In genomic region chr3:122680381-122681293, GRCh38 we compare ENCODE assay signal across 1 cellular context.
TF ChIP-seq lines count a peak whose summit lies in the region.

A gene with protein sequence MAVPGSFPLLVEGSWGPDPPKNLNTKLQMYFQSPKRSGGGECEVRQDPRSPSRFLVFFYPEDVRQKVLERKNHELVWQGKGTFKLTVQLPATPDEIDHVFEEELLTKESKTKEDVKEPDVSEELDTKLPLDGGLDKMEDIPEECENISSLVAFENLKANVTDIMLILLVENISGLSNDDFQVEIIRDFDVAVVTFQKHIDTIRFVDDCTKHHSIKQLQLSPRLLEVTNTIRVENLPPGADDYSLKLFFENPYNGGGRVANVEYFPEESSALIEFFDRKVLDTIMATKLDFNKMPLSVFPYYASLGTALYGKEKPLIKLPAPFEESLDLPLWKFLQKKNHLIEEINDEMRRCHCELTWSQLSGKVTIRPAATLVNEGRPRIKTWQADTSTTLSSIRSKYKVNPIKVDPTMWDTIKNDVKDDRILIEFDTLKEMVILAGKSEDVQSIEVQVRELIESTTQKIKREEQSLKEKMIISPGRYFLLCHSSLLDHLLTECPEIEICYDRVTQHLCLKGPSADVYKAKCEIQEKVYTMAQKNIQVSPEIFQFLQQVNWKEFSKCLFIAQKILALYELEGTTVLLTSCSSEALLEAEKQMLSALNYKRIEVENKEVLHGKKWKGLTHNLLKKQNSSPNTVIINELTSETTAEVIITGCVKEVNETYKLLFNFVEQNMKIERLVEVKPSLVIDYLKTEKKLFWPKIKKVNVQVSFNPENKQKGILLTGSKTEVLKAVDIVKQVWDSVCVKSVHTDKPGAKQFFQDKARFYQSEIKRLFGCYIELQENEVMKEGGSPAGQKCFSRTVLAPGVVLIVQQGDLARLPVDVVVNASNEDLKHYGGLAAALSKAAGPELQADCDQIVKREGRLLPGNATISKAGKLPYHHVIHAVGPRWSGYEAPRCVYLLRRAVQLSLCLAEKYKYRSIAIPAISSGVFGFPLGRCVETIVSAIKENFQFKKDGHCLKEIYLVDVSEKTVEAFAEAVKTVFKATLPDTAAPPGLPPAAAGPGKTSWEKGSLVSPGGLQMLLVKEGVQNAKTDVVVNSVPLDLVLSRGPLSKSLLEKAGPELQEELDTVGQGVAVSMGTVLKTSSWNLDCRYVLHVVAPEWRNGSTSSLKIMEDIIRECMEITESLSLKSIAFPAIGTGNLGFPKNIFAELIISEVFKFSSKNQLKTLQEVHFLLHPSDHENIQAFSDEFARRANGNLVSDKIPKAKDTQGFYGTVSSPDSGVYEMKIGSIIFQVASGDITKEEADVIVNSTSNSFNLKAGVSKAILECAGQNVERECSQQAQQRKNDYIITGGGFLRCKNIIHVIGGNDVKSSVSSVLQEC (N-terminal part only) (plus strand): TSS chr3:122680839. CDS start chr3:122680884, 45 bp downstream.

TF ChIP-seq in HepG2, 621 proteins besides CTCF, POLR2A, EP300 and RAD21 (continued from another document and continues in another):
- TF ChIP-seq, protein P1, sequence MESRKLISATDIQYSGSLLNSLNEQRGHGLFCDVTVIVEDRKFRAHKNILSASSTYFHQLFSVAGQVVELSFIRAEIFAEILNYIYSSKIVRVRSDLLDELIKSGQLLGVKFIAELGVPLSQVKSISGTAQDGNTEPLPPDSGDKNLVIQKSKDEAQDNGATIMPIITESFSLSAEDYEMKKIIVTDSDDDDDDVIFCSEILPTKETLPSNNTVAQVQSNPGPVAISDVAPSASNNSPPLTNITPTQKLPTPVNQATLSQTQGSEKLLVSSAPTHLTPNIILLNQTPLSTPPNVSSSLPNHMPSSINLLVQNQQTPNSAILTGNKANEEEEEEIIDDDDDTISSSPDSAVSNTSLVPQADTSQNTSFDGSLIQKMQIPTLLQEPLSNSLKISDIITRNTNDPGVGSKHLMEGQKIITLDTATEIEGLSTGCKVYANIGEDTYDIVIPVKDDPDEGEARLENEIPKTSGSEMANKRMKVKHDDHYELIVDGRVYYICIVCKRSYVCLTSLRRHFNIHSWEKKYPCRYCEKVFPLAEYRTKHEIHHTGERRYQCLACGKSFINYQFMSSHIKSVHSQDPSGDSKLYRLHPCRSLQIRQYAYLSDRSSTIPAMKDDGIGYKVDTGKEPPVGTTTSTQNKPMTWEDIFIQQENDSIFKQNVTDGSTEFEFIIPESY (CRISPR knock-in tag; IDR thresholded peaks at IDR 0.05) = no peak
- TF ChIP-seq ARNT (IDR thresholded peaks at IDR 0.05) (no peak), MED8 (CRISPR knock-in tag; IDR thresholded peaks at IDR 0.05; ENCODE audit: insufficient replicate concordance) (no peak), ZNF468 (CRISPR knock-in tag; IDR thresholded peaks at IDR 0.05) (no peak), SMAD1 (CRISPR knock-in tag; IDR thresholded peaks at IDR 0.05; ENCODE audit: borderline replicate concordance, low read depth) (no peak), NBN (conservative IDR thresholded peaks at IDR 0.05) (no peak), U2AF2 (IDR thresholded peaks at IDR 0.05; ENCODE audit: low read depth, low read length) (no peak), BHLHE40 (IDR thresholded peaks at IDR 0.05; ENCODE audit: low read length) (no peak), ZSCAN9 (CRISPR knock-in tag; IDR thresholded peaks at IDR 0.05; ENCODE audit: borderline replicate concordance) (no peak), CHD4 (IDR thresholded peaks at IDR 0.05; ENCODE audit: borderline replicate concordance, low read length) (no peak), RBM39 (IDR thresholded peaks at IDR 0.05; ENCODE audit: low read depth, low read length, poor library complexity, severe bottlenecking) (peak; percentile 31), ZHX1 (CRISPR knock-in tag; IDR thresholded peaks at IDR 0.05; ENCODE audit: low read depth) (no peak), TOE1 (CRISPR knock-in tag; IDR thresholded peaks at IDR 0.05) (no peak), ZNF354B (CRISPR knock-in tag; IDR thresholded peaks at IDR 0.05) (no peak), ZNF205 (CRISPR knock-in tag; IDR thresholded peaks at IDR 0.05) (no peak), ZNF451 (CRISPR knock-in tag; IDR thresholded peaks at IDR 0.05) (no peak), SIX4 (CRISPR knock-in tag; IDR thresholded peaks at IDR 0.05) (no peak), NR2F2 (IDR thresholded peaks at IDR 0.05; ENCODE audit: borderline replicate concordance, low read depth) (no peak), POGK (CRISPR knock-in tag; conservative IDR thresholded peaks at IDR 0.05) (no peak; the same call in 1 of the 2 replicates), ZNF75D (CRISPR knock-in tag; IDR thresholded peaks at IDR 0.05; ENCODE audit: borderline replicate concordance) (no peak), HIC2 (CRISPR knock-in tag; IDR thresholded peaks at IDR 0.05; ENCODE audit: low read depth) (no peak), AKAP8 (CRISPR knock-in tag; IDR thresholded peaks at IDR 0.05) (no peak), THAP8 (CRISPR knock-in tag; IDR thresholded peaks at IDR 0.05; ENCODE audit: borderline replicate concordance) (0 out of 2 replicates have a peak, but pooled peaks have one; percentile 42), THRA (CRISPR knock-in tag; IDR thresholded peaks at IDR 0.05; ENCODE audit: borderline replicate concordance) (no peak), ZNF550 (CRISPR knock-in tag; IDR thresholded peaks at IDR 0.05; ENCODE audit: borderline replicate concordance) (no peak), ZFP37 (CRISPR knock-in tag; IDR thresholded peaks at IDR 0.05; ENCODE audit: borderline replicate concordance) (no peak), ZNF350 (CRISPR knock-in tag; IDR thresholded peaks at IDR 0.05; ENCODE audit: borderline replicate concordance, low read depth) (no peak), ZEB1 (IDR thresholded peaks at IDR 0.05; ENCODE audit: insufficient replicate concordance, low read depth) (peak; percentile 24), AHR (CRISPR knock-in tag; IDR thresholded peaks at IDR 0.05) (no peak), KLF6 (CRISPR knock-in tag; IDR thresholded peaks at IDR 0.05) (no peak), ATF7 (IDR thresholded peaks at IDR 0.05) (no peak), ATF7 (CRISPR knock-in tag; IDR thresholded peaks at IDR 0.05) (no peak), TCF7L2 (IDR thresholded peaks at IDR 0.05; ENCODE audit: low read depth, low read length) (no peak), ZNF282 (IDR thresholded peaks at IDR 0.05; ENCODE audit: partially characterized antibody) (no peak), HOXA3 (CRISPR knock-in tag; IDR thresholded peaks at IDR 0.05) (no peak), ZNF780A (CRISPR knock-in tag; IDR thresholded peaks at IDR 0.05) (no peak), GATA4 (IDR thresholded peaks at IDR 0.05; ENCODE audit: borderline replicate concordance, low read depth) (no peak), ZNF362 (CRISPR knock-in tag; IDR thresholded peaks at IDR 0.05; ENCODE audit: borderline replicate concordance) (no peak)
- TF ChIP-seq, protein P2, sequence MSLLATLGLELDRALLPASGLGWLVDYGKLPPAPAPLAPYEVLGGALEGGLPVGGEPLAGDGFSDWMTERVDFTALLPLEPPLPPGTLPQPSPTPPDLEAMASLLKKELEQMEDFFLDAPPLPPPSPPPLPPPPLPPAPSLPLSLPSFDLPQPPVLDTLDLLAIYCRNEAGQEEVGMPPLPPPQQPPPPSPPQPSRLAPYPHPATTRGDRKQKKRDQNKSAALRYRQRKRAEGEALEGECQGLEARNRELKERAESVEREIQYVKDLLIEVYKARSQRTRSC (CRISPR knock-in tag; IDR thresholded peaks at IDR 0.05; ENCODE audit: low read depth) = no peak
- TF ChIP-seq, protein P3, sequence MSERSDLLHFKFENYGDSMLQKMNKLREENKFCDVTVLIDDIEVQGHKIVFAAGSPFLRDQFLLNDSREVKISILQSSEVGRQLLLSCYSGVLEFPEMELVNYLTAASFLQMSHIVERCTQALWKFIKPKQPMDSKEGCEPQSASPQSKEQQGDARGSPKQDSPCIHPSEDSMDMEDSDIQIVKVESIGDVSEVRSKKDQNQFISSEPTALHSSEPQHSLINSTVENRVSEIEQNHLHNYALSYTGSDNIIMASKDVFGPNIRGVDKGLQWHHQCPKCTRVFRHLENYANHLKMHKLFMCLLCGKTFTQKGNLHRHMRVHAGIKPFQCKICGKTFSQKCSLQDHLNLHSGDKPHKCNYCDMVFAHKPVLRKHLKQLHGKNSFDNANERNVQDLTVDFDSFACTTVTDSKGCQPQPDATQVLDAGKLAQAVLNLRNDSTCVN (CRISPR knock-in tag; IDR thresholded peaks at IDR 0.05; ENCODE audit: borderline replicate concordance) = no peak; the same call in 1 of the 2 replicates
- TF ChIP-seq, protein P4, sequence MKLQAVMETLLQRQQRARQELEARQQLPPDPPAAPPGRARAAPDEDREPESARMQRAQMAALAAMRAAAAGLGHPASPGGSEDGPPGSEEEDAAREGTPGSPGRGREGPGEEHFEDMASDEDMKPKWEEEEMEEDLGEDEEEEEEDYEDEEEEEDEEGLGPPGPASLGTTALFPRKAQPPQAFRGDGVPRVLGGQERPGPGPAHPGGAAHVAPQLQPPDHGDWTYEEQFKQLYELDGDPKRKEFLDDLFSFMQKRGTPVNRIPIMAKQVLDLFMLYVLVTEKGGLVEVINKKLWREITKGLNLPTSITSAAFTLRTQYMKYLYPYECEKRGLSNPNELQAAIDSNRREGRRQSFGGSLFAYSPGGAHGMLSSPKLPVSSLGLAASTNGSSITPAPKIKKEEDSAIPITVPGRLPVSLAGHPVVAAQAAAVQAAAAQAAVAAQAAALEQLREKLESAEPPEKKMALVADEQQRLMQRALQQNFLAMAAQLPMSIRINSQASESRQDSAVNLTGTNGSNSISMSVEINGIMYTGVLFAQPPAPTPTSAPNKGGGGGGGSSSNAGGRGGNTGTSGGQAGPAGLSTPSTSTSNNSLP (IDR thresholded peaks at IDR 0.05; ENCODE audit: low read depth, low read length) = no peak
- TF ChIP-seq, protein P5, sequence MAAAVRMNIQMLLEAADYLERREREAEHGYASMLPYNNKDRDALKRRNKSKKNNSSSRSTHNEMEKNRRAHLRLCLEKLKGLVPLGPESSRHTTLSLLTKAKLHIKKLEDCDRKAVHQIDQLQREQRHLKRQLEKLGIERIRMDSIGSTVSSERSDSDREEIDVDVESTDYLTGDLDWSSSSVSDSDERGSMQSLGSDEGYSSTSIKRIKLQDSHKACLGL (CRISPR knock-in tag; IDR thresholded peaks at IDR 0.05) = no peak; the same call in 1 of the 2 replicates
